Comparison of ENCODE assay signal across 1 cellular context in the genomic region with DNA sequence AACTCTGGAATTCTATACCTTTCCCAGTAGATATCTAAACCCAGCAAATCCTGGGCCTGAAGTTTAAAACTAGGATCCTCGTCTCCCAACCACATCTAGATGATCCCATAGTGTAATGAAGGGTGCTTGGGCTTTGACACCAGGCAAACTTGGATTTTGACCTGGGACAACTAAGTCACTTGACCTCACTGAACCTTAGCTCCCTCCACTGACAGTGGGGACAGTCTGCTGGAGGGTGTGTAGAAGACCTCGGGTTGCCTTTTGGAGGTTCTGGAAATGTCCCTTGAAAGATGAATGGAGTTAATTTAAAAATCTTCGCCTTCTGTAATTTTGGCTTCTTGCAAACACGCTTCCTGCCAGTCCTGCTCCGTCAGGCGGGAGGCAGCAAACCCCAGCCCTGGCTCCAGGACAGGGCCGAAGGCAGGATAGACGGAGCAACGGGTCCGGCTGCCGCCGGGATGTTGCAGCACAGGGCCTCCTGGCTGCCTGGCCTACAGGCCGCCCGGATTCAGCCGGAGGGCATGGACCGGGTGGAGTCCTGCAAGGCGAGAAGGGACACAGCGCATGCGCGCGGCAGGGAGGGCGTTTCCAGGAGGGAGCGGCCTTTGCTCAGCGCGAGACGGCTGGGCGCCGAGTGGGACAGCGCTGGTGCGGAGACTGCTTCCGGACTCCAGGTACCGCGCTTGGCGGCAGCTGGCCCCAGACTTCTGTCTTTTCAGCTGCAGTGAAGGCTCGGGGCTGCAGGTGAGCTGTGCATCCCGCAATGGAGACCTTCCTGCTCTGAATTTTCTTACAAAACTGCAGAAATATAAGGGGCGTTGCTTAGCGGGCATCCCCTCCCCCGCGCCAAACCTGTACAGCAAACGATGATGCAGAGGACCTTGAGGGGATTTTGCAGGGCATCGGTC.
A peak's percentile ranks its signal among the peaks of the same experiment; 100 is the strongest.
TF ChIP-seq lines count a peak whose summit lies in the region.

A gene with protein sequence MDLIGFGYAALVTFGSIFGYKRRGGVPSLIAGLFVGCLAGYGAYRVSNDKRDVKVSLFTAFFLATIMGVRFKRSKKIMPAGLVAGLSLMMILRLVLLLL (plus strand): TSS at position 612 of the 908 bp plus-strand sequence. CDS start 5,990 bp downstream, outside the sequence.

TF ChIP-seq in HepG2, 621 proteins besides CTCF, POLR2A, EP300 and RAD21 (continued from another document and continues in another):
- TF ChIP-seq, protein P1, sequence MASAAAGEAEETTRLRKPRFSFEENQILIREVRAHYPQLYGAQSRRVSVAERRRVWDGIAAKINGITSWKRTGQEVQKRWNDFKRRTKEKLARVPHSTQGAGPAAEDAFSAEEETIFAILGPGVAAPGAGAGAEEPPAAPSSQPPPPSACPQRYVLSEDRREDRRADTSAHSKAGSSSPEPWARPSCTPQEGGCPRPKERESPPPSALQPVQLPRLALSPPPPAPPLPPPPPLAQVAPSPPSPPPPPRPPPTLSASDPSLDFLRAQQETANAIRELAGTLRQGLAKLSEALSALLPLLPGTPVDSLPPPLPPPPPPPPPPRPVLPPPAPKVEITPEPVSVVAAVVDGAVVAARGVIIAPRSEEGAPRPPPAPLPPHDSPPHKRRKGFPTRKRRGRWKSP (CRISPR knock-in tag; IDR thresholded peaks at IDR 0.05), result peak; percentile 89
- TF ChIP-seq ONECUT2 (CRISPR knock-in tag; IDR thresholded peaks at IDR 0.05) (no peak), NFIB (CRISPR knock-in tag; IDR thresholded peaks at IDR 0.05; ENCODE audit: borderline replicate concordance) (no peak), RBM22 (optimal IDR thresholded peaks at IDR 0.05; ENCODE audit: low read length) (no peak), EHMT2 (IDR thresholded peaks at IDR 0.05; ENCODE audit: borderline replicate concordance, low read depth, low read length) (no peak), RBFOX2 (IDR thresholded peaks at IDR 0.05; ENCODE audit: low read depth, low read length) (peak; percentile 96), ZNF3 (CRISPR knock-in tag; IDR thresholded peaks at IDR 0.05) (no peak), ZNF274 (CRISPR knock-in tag; IDR thresholded peaks at IDR 0.05) (peak; percentile 80), ZNF569 (CRISPR knock-in tag; IDR thresholded peaks at IDR 0.05; ENCODE audit: borderline replicate concordance) (peak; percentile 34; the same call in 1 of the 2 replicates), ZNF761 (CRISPR knock-in tag; conservative IDR thresholded peaks at IDR 0.05) (no peak), PPARG (CRISPR knock-in tag; conservative IDR thresholded peaks at IDR 0.05) (peak; percentile 42; the same call in 1 of the 2 replicates), ZNF589 (CRISPR knock-in tag; conservative IDR thresholded peaks at IDR 0.05) (peak; percentile 91), SSRP1 (CRISPR knock-in tag; IDR thresholded peaks at IDR 0.05) (peak; percentile 83; the same call in 1 of the 2 replicates), HOXD1 (CRISPR knock-in tag; IDR thresholded peaks at IDR 0.05) (peak; percentile 85; the same call in 1 of the 2 replicates), ZSCAN25 (CRISPR knock-in tag; IDR thresholded peaks at IDR 0.05) (peak; percentile 69), PHF20 (CRISPR knock-in tag; IDR thresholded peaks at IDR 0.05) (peak; percentile 86), POLR2G (IDR thresholded peaks at IDR 0.05; ENCODE audit: low read depth, low read length) (peak; percentile 97), SETDB1 (CRISPR knock-in tag; IDR thresholded peaks at IDR 0.05; ENCODE audit: borderline replicate concordance) (no peak), ZNF557 (CRISPR knock-in tag; IDR thresholded peaks at IDR 0.05) (peak; percentile 85), ZNF367 (CRISPR knock-in tag; IDR thresholded peaks at IDR 0.05; ENCODE audit: borderline replicate concordance) (no peak), RFX5 (IDR thresholded peaks at IDR 0.05; ENCODE audit: low read depth, low read length) (no peak), ZNF737 (CRISPR knock-in tag; IDR thresholded peaks at IDR 0.05; ENCODE audit: borderline replicate concordance) (0 out of 2 replicates have a peak, but pooled peaks have one; percentile 12), GTF2F1 (IDR thresholded peaks at IDR 0.05; ENCODE audit: low read length) (no peak), RBM39 (IDR thresholded peaks at IDR 0.05; ENCODE audit: low read depth, low read length, poor library complexity, severe bottlenecking) (no peak), ZNF326 (CRISPR knock-in tag; IDR thresholded peaks at IDR 0.05; ENCODE audit: borderline replicate concordance) (0 out of 2 replicates have a peak, but pooled peaks have one; percentile 74), GLI4 (CRISPR knock-in tag; IDR thresholded peaks at IDR 0.05; ENCODE audit: borderline replicate concordance) (0 out of 2 replicates have a peak, but pooled peaks have one; percentile 27), MEF2D (CRISPR knock-in tag; IDR thresholded peaks at IDR 0.05) (peak; percentile 76), SAP130 (CRISPR knock-in tag; IDR thresholded peaks at IDR 0.05; ENCODE audit: low read depth) (peak; percentile 94), SYNCRIP (IDR thresholded peaks at IDR 0.05; ENCODE audit: insufficient read depth, low read depth, low read length) (no peak), TOE1 (CRISPR knock-in tag; IDR thresholded peaks at IDR 0.05) (0 out of 2 replicates have a peak, but pooled peaks have one; percentile 42), ZNF337 (CRISPR knock-in tag; IDR thresholded peaks at IDR 0.05; ENCODE audit: borderline replicate concordance, low read depth) (peak; percentile 72; the same call in 1 of the 2 replicates), PAF1 (CRISPR knock-in tag; IDR thresholded peaks at IDR 0.05) (no peak), ZBTB38 (CRISPR knock-in tag; IDR thresholded peaks at IDR 0.05) (peak; percentile 91), SMYD3 (CRISPR knock-in tag; IDR thresholded peaks at IDR 0.05) (no peak), IKZF4 (CRISPR knock-in tag; IDR thresholded peaks at IDR 0.05; ENCODE audit: borderline replicate concordance, low read depth, not compliant biosample characterization) (peak; percentile 80)
- TF ChIP-seq, protein P2, sequence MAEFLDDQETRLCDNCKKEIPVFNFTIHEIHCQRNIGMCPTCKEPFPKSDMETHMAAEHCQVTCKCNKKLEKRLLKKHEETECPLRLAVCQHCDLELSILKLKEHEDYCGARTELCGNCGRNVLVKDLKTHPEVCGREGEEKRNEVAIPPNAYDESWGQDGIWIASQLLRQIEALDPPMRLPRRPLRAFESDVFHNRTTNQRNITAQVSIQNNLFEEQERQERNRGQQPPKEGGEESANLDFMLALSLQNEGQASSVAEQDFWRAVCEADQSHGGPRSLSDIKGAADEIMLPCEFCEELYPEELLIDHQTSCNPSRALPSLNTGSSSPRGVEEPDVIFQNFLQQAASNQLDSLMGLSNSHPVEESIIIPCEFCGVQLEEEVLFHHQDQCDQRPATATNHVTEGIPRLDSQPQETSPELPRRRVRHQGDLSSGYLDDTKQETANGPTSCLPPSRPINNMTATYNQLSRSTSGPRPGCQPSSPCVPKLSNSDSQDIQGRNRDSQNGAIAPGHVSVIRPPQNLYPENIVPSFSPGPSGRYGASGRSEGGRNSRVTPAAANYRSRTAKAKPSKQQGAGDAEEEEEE (CRISPR knock-in tag; IDR thresholded peaks at IDR 0.05; ENCODE audit: borderline replicate concordance), result no peak
- TF ChIP-seq, protein P3, sequence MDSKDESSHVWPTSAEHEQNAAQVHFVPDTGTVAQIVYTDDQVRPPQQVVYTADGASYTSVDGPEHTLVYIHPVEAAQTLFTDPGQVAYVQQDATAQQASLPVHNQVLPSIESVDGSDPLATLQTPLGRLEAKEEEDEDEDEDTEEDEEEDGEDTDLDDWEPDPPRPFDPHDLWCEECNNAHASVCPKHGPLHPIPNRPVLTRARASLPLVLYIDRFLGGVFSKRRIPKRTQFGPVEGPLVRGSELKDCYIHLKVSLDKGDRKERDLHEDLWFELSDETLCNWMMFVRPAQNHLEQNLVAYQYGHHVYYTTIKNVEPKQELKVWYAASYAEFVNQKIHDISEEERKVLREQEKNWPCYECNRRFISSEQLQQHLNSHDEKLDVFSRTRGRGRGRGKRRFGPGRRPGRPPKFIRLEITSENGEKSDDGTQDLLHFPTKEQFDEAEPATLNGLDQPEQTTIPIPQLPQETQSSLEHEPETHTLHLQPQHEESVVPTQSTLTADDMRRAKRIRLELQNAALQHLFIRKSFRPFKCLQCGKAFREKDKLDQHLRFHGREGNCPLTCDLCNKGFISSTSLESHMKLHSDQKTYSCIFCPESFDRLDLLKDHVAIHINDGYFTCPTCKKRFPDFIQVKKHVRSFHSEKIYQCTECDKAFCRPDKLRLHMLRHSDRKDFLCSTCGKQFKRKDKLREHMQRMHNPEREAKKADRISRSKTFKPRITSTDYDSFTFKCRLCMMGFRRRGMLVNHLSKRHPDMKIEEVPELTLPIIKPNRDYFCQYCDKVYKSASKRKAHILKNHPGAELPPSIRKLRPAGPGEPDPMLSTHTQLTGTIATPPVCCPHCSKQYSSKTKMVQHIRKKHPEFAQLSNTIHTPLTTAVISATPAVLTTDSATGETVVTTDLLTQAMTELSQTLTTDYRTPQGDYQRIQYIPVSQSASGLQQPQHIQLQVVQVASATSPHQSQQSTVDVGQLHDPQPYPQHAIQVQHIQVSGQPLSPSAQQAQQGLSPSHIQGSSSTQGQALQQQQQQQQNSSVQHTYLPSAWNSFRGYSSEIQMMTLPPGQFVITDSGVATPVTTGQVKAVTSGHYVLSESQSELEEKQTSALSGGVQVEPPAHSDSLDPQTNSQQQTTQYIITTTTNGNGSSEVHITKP (CRISPR knock-in tag; IDR thresholded peaks at IDR 0.05; ENCODE audit: low read depth), result peak; percentile 79
- TF ChIP-seq, protein P4, sequence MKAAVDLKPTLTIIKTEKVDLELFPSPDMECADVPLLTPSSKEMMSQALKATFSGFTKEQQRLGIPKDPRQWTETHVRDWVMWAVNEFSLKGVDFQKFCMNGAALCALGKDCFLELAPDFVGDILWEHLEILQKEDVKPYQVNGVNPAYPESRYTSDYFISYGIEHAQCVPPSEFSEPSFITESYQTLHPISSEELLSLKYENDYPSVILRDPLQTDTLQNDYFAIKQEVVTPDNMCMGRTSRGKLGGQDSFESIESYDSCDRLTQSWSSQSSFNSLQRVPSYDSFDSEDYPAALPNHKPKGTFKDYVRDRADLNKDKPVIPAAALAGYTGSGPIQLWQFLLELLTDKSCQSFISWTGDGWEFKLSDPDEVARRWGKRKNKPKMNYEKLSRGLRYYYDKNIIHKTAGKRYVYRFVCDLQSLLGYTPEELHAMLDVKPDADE (CRISPR knock-in tag; IDR thresholded peaks at IDR 0.05), result no peak
- TF ChIP-seq, protein P5, sequence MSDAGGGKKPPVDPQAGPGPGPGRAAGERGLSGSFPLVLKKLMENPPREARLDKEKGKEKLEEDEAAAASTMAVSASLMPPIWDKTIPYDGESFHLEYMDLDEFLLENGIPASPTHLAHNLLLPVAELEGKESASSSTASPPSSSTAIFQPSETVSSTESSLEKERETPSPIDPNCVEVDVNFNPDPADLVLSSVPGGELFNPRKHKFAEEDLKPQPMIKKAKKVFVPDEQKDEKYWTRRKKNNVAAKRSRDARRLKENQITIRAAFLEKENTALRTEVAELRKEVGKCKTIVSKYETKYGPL (CRISPR knock-in tag; IDR thresholded peaks at IDR 0.05), result peak; percentile 79; the same call in 1 of the 2 replicates
- TF ChIP-seq, protein P6, sequence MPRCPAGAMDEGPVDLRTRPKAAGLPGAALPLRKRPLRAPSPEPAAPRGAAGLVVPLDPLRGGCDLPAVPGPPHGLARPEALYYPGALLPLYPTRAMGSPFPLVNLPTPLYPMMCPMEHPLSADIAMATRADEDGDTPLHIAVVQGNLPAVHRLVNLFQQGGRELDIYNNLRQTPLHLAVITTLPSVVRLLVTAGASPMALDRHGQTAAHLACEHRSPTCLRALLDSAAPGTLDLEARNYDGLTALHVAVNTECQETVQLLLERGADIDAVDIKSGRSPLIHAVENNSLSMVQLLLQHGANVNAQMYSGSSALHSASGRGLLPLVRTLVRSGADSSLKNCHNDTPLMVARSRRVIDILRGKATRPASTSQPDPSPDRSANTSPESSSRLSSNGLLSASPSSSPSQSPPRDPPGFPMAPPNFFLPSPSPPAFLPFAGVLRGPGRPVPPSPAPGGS (CRISPR knock-in tag; IDR thresholded peaks at IDR 0.05), result no peak; the same call in 1 of the 2 replicates
- TF ChIP-seq, protein P7, sequence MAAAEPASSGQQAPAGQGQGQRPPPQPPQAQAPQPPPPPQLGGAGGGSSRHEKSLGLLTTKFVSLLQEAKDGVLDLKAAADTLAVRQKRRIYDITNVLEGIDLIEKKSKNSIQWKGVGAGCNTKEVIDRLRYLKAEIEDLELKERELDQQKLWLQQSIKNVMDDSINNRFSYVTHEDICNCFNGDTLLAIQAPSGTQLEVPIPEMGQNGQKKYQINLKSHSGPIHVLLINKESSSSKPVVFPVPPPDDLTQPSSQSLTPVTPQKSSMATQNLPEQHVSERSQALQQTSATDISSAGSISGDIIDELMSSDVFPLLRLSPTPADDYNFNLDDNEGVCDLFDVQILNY (CRISPR knock-in tag; conservative IDR thresholded peaks at IDR 0.05), result no peak
- TF ChIP-seq, protein P8, sequence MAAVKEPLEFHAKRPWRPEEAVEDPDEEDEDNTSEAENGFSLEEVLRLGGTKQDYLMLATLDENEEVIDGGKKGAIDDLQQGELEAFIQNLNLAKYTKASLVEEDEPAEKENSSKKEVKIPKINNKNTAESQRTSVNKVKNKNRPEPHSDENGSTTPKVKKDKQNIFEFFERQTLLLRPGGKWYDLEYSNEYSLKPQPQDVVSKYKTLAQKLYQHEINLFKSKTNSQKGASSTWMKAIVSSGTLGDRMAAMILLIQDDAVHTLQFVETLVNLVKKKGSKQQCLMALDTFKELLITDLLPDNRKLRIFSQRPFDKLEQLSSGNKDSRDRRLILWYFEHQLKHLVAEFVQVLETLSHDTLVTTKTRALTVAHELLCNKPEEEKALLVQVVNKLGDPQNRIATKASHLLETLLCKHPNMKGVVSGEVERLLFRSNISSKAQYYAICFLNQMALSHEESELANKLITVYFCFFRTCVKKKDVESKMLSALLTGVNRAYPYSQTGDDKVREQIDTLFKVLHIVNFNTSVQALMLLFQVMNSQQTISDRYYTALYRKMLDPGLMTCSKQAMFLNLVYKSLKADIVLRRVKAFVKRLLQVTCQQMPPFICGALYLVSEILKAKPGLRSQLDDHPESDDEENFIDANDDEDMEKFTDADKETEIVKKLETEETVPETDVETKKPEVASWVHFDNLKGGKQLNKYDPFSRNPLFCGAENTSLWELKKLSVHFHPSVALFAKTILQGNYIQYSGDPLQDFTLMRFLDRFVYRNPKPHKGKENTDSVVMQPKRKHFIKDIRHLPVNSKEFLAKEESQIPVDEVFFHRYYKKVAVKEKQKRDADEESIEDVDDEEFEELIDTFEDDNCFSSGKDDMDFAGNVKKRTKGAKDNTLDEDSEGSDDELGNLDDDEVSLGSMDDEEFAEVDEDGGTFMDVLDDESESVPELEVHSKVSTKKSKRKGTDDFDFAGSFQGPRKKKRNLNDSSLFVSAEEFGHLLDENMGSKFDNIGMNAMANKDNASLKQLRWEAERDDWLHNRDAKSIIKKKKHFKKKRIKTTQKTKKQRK (IDR thresholded peaks at IDR 0.05; ENCODE audit: low read length), result no peak
- TF ChIP-seq, protein P9, sequence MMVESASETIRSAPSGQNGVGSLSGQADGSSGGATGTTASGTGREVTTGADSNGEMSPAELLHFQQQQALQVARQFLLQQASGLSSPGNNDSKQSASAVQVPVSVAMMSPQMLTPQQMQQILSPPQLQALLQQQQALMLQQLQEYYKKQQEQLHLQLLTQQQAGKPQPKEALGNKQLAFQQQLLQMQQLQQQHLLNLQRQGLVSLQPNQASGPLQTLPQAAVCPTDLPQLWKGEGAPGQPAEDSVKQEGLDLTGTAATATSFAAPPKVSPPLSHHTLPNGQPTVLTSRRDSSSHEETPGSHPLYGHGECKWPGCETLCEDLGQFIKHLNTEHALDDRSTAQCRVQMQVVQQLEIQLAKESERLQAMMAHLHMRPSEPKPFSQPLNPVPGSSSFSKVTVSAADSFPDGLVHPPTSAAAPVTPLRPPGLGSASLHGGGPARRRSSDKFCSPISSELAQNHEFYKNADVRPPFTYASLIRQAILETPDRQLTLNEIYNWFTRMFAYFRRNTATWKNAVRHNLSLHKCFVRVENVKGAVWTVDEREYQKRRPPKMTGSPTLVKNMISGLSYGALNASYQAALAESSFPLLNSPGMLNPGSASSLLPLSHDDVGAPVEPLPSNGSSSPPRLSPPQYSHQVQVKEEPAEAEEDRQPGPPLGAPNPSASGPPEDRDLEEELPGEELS (CRISPR knock-in tag; IDR thresholded peaks at IDR 0.05), result peak; percentile 73
